In genomic region chr1:204410764-204411450, GRCh38 we compare ENCODE assay signal across 1 cellular context.
TF ChIP-seq lines count a peak whose summit lies in the region.

No MANE protein-coding gene starts in this region.

TF ChIP-seq in GM12878, 131 proteins besides CTCF, POLR2A, EP300 and RAD21 (continued from another document):
- TF ChIP-seq ZBTB33 (IDR thresholded peaks at IDR 0.05): no peak
- no peak for TF ChIP-seq FOXM1 (IDR thresholded peaks at IDR 0.05; ENCODE audit: low read depth, low read length)
- no peak for TF ChIP-seq CBX5 (IDR thresholded peaks at IDR 0.05; ENCODE audit: low read depth)
- no peak for TF ChIP-seq HDAC2 (IDR thresholded peaks at IDR 0.05)
- TF ChIP-seq ZNF687 (IDR thresholded peaks at IDR 0.05): no peak
- no peak for TF ChIP-seq NR2F1 (conservative IDR thresholded peaks at IDR 0.05)
- no peak for TF ChIP-seq SMARCA5 (IDR thresholded peaks at IDR 0.05)
- 0 out of 2 replicates have a peak, but pooled peaks have one; percentile 4 for TF ChIP-seq ELK1 (IDR thresholded peaks at IDR 0.05; ENCODE audit: low read depth, low read length)
- no peak for TF ChIP-seq BCL11A (IDR thresholded peaks at IDR 0.05; ENCODE audit: low read depth, low read length)
- TF ChIP-seq LARP7 (IDR thresholded peaks at IDR 0.05): peak; percentile 27; the same call in 1 of the 2 replicates
- TF ChIP-seq TCF7 (IDR thresholded peaks at IDR 0.05; ENCODE audit: borderline replicate concordance): no peak
- no peak for TF ChIP-seq TCF3 (IDR thresholded peaks at IDR 0.05; ENCODE audit: borderline replicate concordance, insufficient read depth, low read depth, low read length)
- TF ChIP-seq EGR1 (IDR thresholded peaks at IDR 0.05; ENCODE audit: borderline replicate concordance in 1 of 2, low read depth in 2 of 2, low read length in 2 of 2): 0 out of 3 replicates have a peak, but pooled peaks of 1 of the 2 experiments have one; percentile 44
- TF ChIP-seq TAF1 (IDR thresholded peaks at IDR 0.05; ENCODE audit: borderline replicate concordance, low read depth, low read length): peak; percentile 22; the same call in 1 of the 2 replicates
- peak; percentile 2 for TF ChIP-seq MYC (IDR thresholded peaks at IDR 0.05; ENCODE audit: insufficient read depth, insufficient read length, insufficient replicate concordance, low read length, severe bottlenecking)
- TF ChIP-seq RFX5 (IDR thresholded peaks at IDR 0.05; ENCODE audit: low read depth, low read length): no peak
